ENCODE assay signal across 1 cellular context in genomic region chr14:21192875-21193535, GRCh38.
TF ChIP-seq lines count a peak whose summit lies in the region.

No MANE protein-coding gene starts in this region.

TF ChIP-seq in HepG2, 621 proteins besides CTCF, POLR2A, EP300 and RAD21 (continued from another document and continues in another):
- no peak for TF ChIP-seq TFAP4 (IDR thresholded peaks at IDR 0.05; ENCODE audit: borderline replicate concordance, low read depth)
- peak; percentile 42; the same call in 1 of the 2 replicates for TF ChIP-seq CEBPB (IDR thresholded peaks at IDR 0.05; ENCODE audit: borderline replicate concordance, low read depth, low read length)
- TF ChIP-seq FOXO1 (CRISPR knock-in tag; IDR thresholded peaks at IDR 0.05) = no peak
- TF ChIP-seq RORA (CRISPR knock-in tag; IDR thresholded peaks at IDR 0.05) = no peak
- TF ChIP-seq ZNF280D (CRISPR knock-in tag; IDR thresholded peaks at IDR 0.05) = no peak
- no peak for TF ChIP-seq DR1 (CRISPR knock-in tag; IDR thresholded peaks at IDR 0.05)
- no peak for TF ChIP-seq ATM (IDR thresholded peaks at IDR 0.05; ENCODE audit: borderline replicate concordance)
- TF ChIP-seq ESRRA (CRISPR knock-in tag; IDR thresholded peaks at IDR 0.05; ENCODE audit: low read depth) = no peak
- no peak for TF ChIP-seq ZBTB14 (CRISPR knock-in tag; IDR thresholded peaks at IDR 0.05)
- no peak for TF ChIP-seq RFX1 (IDR thresholded peaks at IDR 0.05)
- no peak for TF ChIP-seq ZSCAN5A (CRISPR knock-in tag; IDR thresholded peaks at IDR 0.05; ENCODE audit: borderline replicate concordance)
- no peak for TF ChIP-seq MIER2 (CRISPR knock-in tag; IDR thresholded peaks at IDR 0.05)
- TF ChIP-seq IKZF4 (CRISPR knock-in tag; IDR thresholded peaks at IDR 0.05; ENCODE audit: borderline replicate concordance, low read depth, not compliant biosample characterization) = no peak
- no peak for TF ChIP-seq ZBTB46 (CRISPR knock-in tag; IDR thresholded peaks at IDR 0.05; ENCODE audit: borderline replicate concordance)
- TF ChIP-seq SIN3B (IDR thresholded peaks at IDR 0.05; ENCODE audit: low read length) = no peak
- no peak for TF ChIP-seq ZNF251 (CRISPR knock-in tag; IDR thresholded peaks at IDR 0.05)
- TF ChIP-seq FOXP1 (IDR thresholded peaks at IDR 0.05) = no peak
- TF ChIP-seq FOXP1 (CRISPR knock-in tag; IDR thresholded peaks at IDR 0.05) = no peak
- TF ChIP-seq NAIF1 (CRISPR knock-in tag; IDR thresholded peaks at IDR 0.05; ENCODE audit: borderline replicate concordance) = no peak
- no peak for TF ChIP-seq MXD3 (CRISPR knock-in tag; IDR thresholded peaks at IDR 0.05)
- TF ChIP-seq ZNF512B (CRISPR knock-in tag; IDR thresholded peaks at IDR 0.05; ENCODE audit: borderline replicate concordance) = peak; percentile 71; the same call in 1 of the 2 replicates
- TF ChIP-seq ZFP36L2 (CRISPR knock-in tag; IDR thresholded peaks at IDR 0.05) = no peak
- no peak for TF ChIP-seq TFDP1 (CRISPR knock-in tag; IDR thresholded peaks at IDR 0.05; ENCODE audit: borderline replicate concordance)
- no peak for TF ChIP-seq HBP1 (CRISPR knock-in tag; IDR thresholded peaks at IDR 0.05; ENCODE audit: low read depth)
- no peak for TF ChIP-seq NCOA2 (CRISPR knock-in tag; IDR thresholded peaks at IDR 0.05)
- 0 out of 2 replicates have a peak, but pooled peaks have one; percentile 70 for TF ChIP-seq ZNF83 (CRISPR knock-in tag; IDR thresholded peaks at IDR 0.05; ENCODE audit: borderline replicate concordance)
- TF ChIP-seq POLR2AphosphoS5 (IDR thresholded peaks at IDR 0.05; ENCODE audit: low read depth, low read length) = no peak
- no peak for TF ChIP-seq ZNF496 (CRISPR knock-in tag; IDR thresholded peaks at IDR 0.05; ENCODE audit: insufficient replicate concordance)
- no peak for TF ChIP-seq ZNF484 (CRISPR knock-in tag; IDR thresholded peaks at IDR 0.05; ENCODE audit: borderline replicate concordance, low read depth)
- TF ChIP-seq SP4 (CRISPR knock-in tag; IDR thresholded peaks at IDR 0.05) = peak; percentile 22; the same call in 1 of the 2 replicates
- no peak for TF ChIP-seq RNF219 (CRISPR knock-in tag; IDR thresholded peaks at IDR 0.05)
- TF ChIP-seq HNF1A (IDR thresholded peaks at IDR 0.05; ENCODE audit: low read depth) = no peak
- no peak for TF ChIP-seq HNF1A (CRISPR knock-in tag; IDR thresholded peaks at IDR 0.05; ENCODE audit: borderline replicate concordance)
- no peak for TF ChIP-seq ZNF256 (CRISPR knock-in tag; conservative IDR thresholded peaks at IDR 0.05)
- no peak for TF ChIP-seq MZF1 (CRISPR knock-in tag; IDR thresholded peaks at IDR 0.05; ENCODE audit: borderline replicate concordance)
- TF ChIP-seq FOSL2 (CRISPR knock-in tag; IDR thresholded peaks at IDR 0.05) = no peak
- no peak for TF ChIP-seq SSRP1 (CRISPR knock-in tag; IDR thresholded peaks at IDR 0.05)
- no peak for TF ChIP-seq MED13 (CRISPR knock-in tag; IDR thresholded peaks at IDR 0.05)
- TF ChIP-seq POLR2AphosphoS2 (IDR thresholded peaks at IDR 0.05; ENCODE audit: low read depth, low read length) = no peak
- peak; percentile 28 for TF ChIP-seq ZNF883 (CRISPR knock-in tag; IDR thresholded peaks at IDR 0.05; ENCODE audit: not compliant biosample characterization)
- TF ChIP-seq HMG20B (CRISPR knock-in tag; conservative IDR thresholded peaks at IDR 0.05) = no peak
